Comparison of ENCODE assay signal across 1 cellular context in genomic region chr5:5348135-5348534, GRCh38.
TF ChIP-seq lines count a peak whose summit lies in the region.

No MANE protein-coding gene starts in this region.

TF ChIP-seq in HCT116, 20 proteins besides CTCF, POLR2A, EP300 and RAD21 (continued from another document):
- TF ChIP-seq TCF7L2 (IDR thresholded peaks at IDR 0.05; ENCODE audit: borderline replicate concordance, extremely low read depth, insufficient read depth, insufficient read length) (no peak), POLR2AphosphoS5 (IDR thresholded peaks at IDR 0.05; ENCODE audit: low read depth, low read length) (no peak)
- TF ChIP-seq, protein P1, sequence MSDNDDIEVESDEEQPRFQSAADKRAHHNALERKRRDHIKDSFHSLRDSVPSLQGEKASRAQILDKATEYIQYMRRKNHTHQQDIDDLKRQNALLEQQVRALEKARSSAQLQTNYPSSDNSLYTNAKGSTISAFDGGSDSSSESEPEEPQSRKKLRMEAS (IDR thresholded peaks at IDR 0.05), result no peak
- TF ChIP-seq, protein P2, sequence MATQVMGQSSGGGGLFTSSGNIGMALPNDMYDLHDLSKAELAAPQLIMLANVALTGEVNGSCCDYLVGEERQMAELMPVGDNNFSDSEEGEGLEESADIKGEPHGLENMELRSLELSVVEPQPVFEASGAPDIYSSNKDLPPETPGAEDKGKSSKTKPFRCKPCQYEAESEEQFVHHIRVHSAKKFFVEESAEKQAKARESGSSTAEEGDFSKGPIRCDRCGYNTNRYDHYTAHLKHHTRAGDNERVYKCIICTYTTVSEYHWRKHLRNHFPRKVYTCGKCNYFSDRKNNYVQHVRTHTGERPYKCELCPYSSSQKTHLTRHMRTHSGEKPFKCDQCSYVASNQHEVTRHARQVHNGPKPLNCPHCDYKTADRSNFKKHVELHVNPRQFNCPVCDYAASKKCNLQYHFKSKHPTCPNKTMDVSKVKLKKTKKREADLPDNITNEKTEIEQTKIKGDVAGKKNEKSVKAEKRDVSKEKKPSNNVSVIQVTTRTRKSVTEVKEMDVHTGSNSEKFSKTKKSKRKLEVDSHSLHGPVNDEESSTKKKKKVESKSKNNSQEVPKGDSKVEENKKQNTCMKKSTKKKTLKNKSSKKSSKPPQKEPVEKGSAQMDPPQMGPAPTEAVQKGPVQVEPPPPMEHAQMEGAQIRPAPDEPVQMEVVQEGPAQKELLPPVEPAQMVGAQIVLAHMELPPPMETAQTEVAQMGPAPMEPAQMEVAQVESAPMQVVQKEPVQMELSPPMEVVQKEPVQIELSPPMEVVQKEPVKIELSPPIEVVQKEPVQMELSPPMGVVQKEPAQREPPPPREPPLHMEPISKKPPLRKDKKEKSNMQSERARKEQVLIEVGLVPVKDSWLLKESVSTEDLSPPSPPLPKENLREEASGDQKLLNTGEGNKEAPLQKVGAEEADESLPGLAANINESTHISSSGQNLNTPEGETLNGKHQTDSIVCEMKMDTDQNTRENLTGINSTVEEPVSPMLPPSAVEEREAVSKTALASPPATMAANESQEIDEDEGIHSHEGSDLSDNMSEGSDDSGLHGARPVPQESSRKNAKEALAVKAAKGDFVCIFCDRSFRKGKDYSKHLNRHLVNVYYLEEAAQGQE (IDR thresholded peaks at IDR 0.05; ENCODE audit: low read depth), result no peak
